In genomic region chr14:89428556-89429196, GRCh38 we compare ENCODE assay signal across 8 cellular contexts.
A peak's percentile ranks its signal among the peaks of the same experiment; 100 is the strongest.
DNase-seq lines count a peak whose midpoint lies in the region; ATAC-seq and TF ChIP-seq lines count a peak whose summit lies in the region.

No MANE protein-coding gene starts in this region.

- H3K4me1 Mint-ChIP-seq in effector memory CD8-positive, alpha-beta T cell (ENCODE audit: low read depth in 2 of 2): peaks cover 19 to 29% of the 10 kb centered on the region in 2 donors

- POLR2A ChIA-PET in HEK293 (lab: Yijun Ruan, JAX): no interaction called here

- H3K27ac Mint-ChIP-seq in effector memory CD8-positive, alpha-beta T cell: peak overlapping the region; percentile 96 to 97

- peak overlapping the region in 1 of 2 donors; percentile 84 for H3K4me3 Mint-ChIP-seq in effector memory CD8-positive, alpha-beta T cell

- CTCF ChIA-PET in HEK293 (lab: Yijun Ruan, JAX): interaction anchor here (0.6 kb wide), 1 partner anchor 313 kb away, joined by 3 read pairs; no protein-coding TSS in a partner anchor

- intact Hi-C loops in posterior cingulate gyrus (cut with DNase I): no loop called here

- H3K27me3 Mint-ChIP-seq in effector memory CD8-positive, alpha-beta T cell: no peaks in the 10 kb centered on the region

- peak; percentile 83 to 90 for DNase-seq in NCI-H524 (lab: John Stamatoyannopoulos, UW)
- no peak for DNase-seq in effector memory CD8-positive, alpha-beta T cell
- DNase-seq in posterior cingulate gyrus: peak in 8 of 10 donors; percentile 13 to 89 (median 46)
- DNase-seq in AML-193 (lab: John Stamatoyannopoulos, UW): no peak
- DNase-seq in stimulated activated CD4-positive, alpha-beta T cell treated with anti-CD3 and anti-CD28 coated beads, Interleukin-12 subunit alpha, Interleukin-12 subunit beta, amount 100 ng/mL, for 4 hours: no peak
- no peak for DNase-seq in GM19238 (ENCODE audit: insufficient read length, low spot score)

- no peak for ATAC-seq in effector memory CD8-positive, alpha-beta T cell (replicated peaks)
- ATAC-seq in GM19467 (IDR thresholded peaks at IDR 0.05; ENCODE audit: unreplicated experiment): no peak

- H3K4me3 ChIP-seq in HEK293 (ENCODE audit: low read depth, low read length): no peak overlapping the region

- H3K9me3 Mint-ChIP-seq in effector memory CD8-positive, alpha-beta T cell: no peaks in the 10 kb centered on the region

- peak overlapping the region; percentile 80; the same call in 1 of the 2 replicates for H3K27ac ChIP-seq in HEK293 (ENCODE audit: extremely low read depth, low read depth, low read length)

- no peaks in the 10 kb centered on the region for H3K36me3 ChIP-seq in HEK293 (ENCODE audit: control insufficient read depth in 2 of 2, insufficient read depth in 1 of 2, low read length in 2 of 2)

- H3K36me3 Mint-ChIP-seq in effector memory CD8-positive, alpha-beta T cell (ENCODE audit: insufficient read depth): peaks cover 17% of the 10 kb centered on the region

- H3K4me1 ChIP-seq in HEK293 (ENCODE audit: control insufficient read depth, insufficient read depth, low read length): peaks cover 26% of the 10 kb centered on the region

- no peaks in the 10 kb centered on the region for H3K9me3 ChIP-seq in HEK293 (ENCODE audit: control insufficient read depth, insufficient read depth, low read depth, low read length)

- no peak for TF ChIP-seq CTCF in HEK293 (tag by site-specific recombination; IDR thresholded peaks at IDR 0.05)

TF ChIP-seq in HEK293, 187 proteins besides CTCF, POLR2A, EP300 and RAD21:
- TF ChIP-seq IKZF3 (tag by site-specific recombination; IDR thresholded peaks at IDR 0.05): 0 out of 2 replicates have a peak, but pooled peaks have one; percentile 27
- TF ChIP-seq ZNF112 (tag by site-specific recombination; IDR thresholded peaks at IDR 0.05): no peak
- TF ChIP-seq SCRT2 (tag by site-specific recombination; IDR thresholded peaks at IDR 0.05): peak; percentile 70
- TF ChIP-seq ZBTB48 (tag by site-specific recombination; IDR thresholded peaks at IDR 0.05): peak; percentile 24; the same call in 1 of the 2 replicates
- no peak for TF ChIP-seq ZNF530 (tag by site-specific recombination; IDR thresholded peaks at IDR 0.05; ENCODE audit: low read depth)
- TF ChIP-seq ZFHX2 (tag by site-specific recombination; conservative IDR thresholded peaks at IDR 0.05): peak; percentile 22
- TF ChIP-seq GLIS1 (tag by site-specific recombination; IDR thresholded peaks at IDR 0.05): peak; percentile 65; the same call in 1 of the 2 replicates
- 0 out of 2 replicates have a peak, but pooled peaks have one; percentile 8 for TF ChIP-seq ZIC2 (tag by site-specific recombination; IDR thresholded peaks at IDR 0.05)

Comparison
In these comparisons a context has a peak if more than half of its experiments do, and no peak if none do; other contexts are left out.
1. DNase-seq: peak in NCI-H524 (2 of 2) and posterior cingulate gyrus (8 of 10); none in effector memory CD8-positive, alpha-beta T cell (0 of 3), AML-193 (0 of 2), stimulated activated CD4-positive, alpha-beta T cell treated with anti-CD3 and anti-CD28 coated beads, Interleukin-12 subunit alpha, Interleukin-12 subunit beta, amount 100 ng/mL, for 4 hours (single experiment) and GM19238 (single experiment).